Comparison of ENCODE assay signal across 1 cellular context in genomic region chr6:232896-233640, GRCh38.
TF ChIP-seq lines count a peak whose summit lies in the region.

No MANE protein-coding gene starts in this region.

TF ChIP-seq in H1, 55 proteins besides CTCF, POLR2A, EP300 and RAD21:
- TF ChIP-seq NRF1 (IDR thresholded peaks at IDR 0.05; ENCODE audit: low read depth, low read length) (no peak), RNF2 (IDR thresholded peaks at IDR 0.05; ENCODE audit: borderline replicate concordance, low read depth, low read length, missing control alignments, poor library complexity, severe bottlenecking) (no peak), RFX5 (IDR thresholded peaks at IDR 0.05; ENCODE audit: borderline replicate concordance, low read depth, low read length) (no peak), SRF (IDR thresholded peaks at IDR 0.05; ENCODE audit: low read depth, low read length) (no peak), GTF2F1 (IDR thresholded peaks at IDR 0.05; ENCODE audit: borderline replicate concordance, low read depth, low read length) (no peak), POU5F1 (IDR thresholded peaks at IDR 0.05; ENCODE audit: low read depth, low read length) (no peak), BACH1 (IDR thresholded peaks at IDR 0.05; ENCODE audit: low read length) (no peak), TAF7 (optimal IDR thresholded peaks at IDR 0.05; ENCODE audit: borderline replicate concordance, low read depth, low read length) (no peak), POLR2AphosphoS5 (IDR thresholded peaks at IDR 0.05; ENCODE audit: low read depth, low read length) (no peak), TAF1 (IDR thresholded peaks at IDR 0.05; ENCODE audit: low read depth, low read length) (no peak), MAFK (IDR thresholded peaks at IDR 0.05; ENCODE audit: low read depth, low read length) (no peak)
TF ChIP-seq in H1: peak in this region for 0.
